In the genomic region with DNA sequence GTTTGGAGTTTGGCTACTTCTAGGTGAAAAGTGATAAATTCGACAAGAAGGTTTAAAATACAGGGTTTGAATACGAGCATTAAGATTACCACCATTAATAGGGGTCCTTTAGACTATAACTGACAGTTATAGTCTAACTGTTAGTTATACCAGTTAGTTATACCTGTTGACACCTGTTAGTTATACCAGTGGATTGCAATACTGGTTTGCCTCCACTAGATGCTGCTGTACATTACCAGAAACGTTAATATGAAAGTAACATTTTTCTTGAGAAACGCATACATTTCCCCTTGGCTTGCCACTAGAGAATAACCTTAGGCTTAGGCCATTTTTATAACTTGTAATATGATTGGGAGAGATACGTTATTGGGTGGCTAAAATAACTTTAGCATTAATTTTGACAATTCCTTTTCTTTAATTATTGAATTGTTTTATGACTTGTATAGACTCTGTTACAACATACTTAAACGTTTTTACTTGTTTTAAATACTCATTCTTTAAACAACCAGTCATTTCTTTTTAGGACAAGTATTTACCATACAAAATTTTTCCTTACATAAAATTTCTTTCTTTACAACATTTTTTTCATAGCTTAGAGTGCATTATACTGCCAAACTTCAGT, we compare ENCODE assay signal across 8 cellular contexts.
A peak's percentile ranks its signal among the peaks of the same experiment; 100 is the strongest.
DNase-seq lines count a peak whose midpoint lies in the region; ATAC-seq and TF ChIP-seq lines count a peak whose summit lies in the region.

No MANE protein-coding gene starts in this region.

- BruUV-seq in Calu3 (replicated peaks; lab: Mats Ljungman, UMichigan), result no TSS peak

- no peaks in the 10 kb centered on the region for H3K4me1 ChIP-seq in naive thymus-derived CD4-positive, alpha-beta T cell (ENCODE audit: control insufficient read depth in 2 of 2, insufficient read depth in 2 of 2, low read length in 2 of 2)

- no peaks in the 10 kb centered on the region for H3K36me3 Mint-ChIP-seq in Calu3 (ENCODE audit: insufficient read depth, unreplicated experiment)
- H3K36me3 Mint-ChIP-seq in naive thymus-derived CD4-positive, alpha-beta T cell, result peaks cover 0 to 7% (median 0%) of the 10 kb centered on the region in 5 donors
- peaks cover 0 to 16% of the 10 kb centered on the region in 2 donors for H3K36me3 Mint-ChIP-seq in activated naive CD4-positive, alpha-beta T cell treated with anti-CD3 and anti-CD28 coated beads, Interleukin-2, amount 50 U/mL, for 72 hours

- peak; percentile 69 for ATAC-seq in GM19372 (IDR thresholded peaks at IDR 0.05; ENCODE audit: low read depth, unreplicated experiment)
- ATAC-seq in HG03460 (IDR thresholded peaks at IDR 0.05; ENCODE audit: unreplicated experiment), result peak; percentile 62
- ATAC-seq in naive thymus-derived CD4-positive, alpha-beta T cell, result no peak
- ATAC-seq in activated naive CD4-positive, alpha-beta T cell treated with anti-CD3 and anti-CD28 coated beads, Interleukin-2, amount 50 U/mL, for 72 hours, result no peak

- H3K4me3 ChIP-seq in naive thymus-derived CD4-positive, alpha-beta T cell (ENCODE audit: low read length), result no peak overlapping the region

- no peaks in the 10 kb centered on the region for H3K27me3 ChIP-seq in naive thymus-derived CD4-positive, alpha-beta T cell (ENCODE audit: control insufficient read depth in 2 of 2, insufficient read depth in 2 of 2, low read length in 2 of 2)

- H3K4me3 Mint-ChIP-seq in Calu3 (ENCODE audit: low read depth, unreplicated experiment), result no peak overlapping the region
- no peak overlapping the region for H3K4me3 Mint-ChIP-seq in naive thymus-derived CD4-positive, alpha-beta T cell

- no peaks in the 10 kb centered on the region for H3K36me3 ChIP-seq in naive thymus-derived CD4-positive, alpha-beta T cell (ENCODE audit: control insufficient read depth in 2 of 3, insufficient read depth in 3 of 3, low read length in 3 of 3)

- peaks cover 15% of the 10 kb centered on the region for H3K9me3 Mint-ChIP-seq in Calu3 (ENCODE audit: low read depth, unreplicated experiment)
- peaks cover 7 to 51% (median 23%) of the 10 kb centered on the region in 11 donors for H3K9me3 Mint-ChIP-seq in naive thymus-derived CD4-positive, alpha-beta T cell
- peaks cover 25 to 36% of the 10 kb centered on the region in 2 donors for H3K9me3 Mint-ChIP-seq in activated naive CD4-positive, alpha-beta T cell treated with anti-CD3 and anti-CD28 coated beads, Interleukin-2, amount 50 U/mL, for 72 hours

- POLR2A ChIA-PET in naive thymus-derived CD4-positive, alpha-beta T cell (lab: Charles Lee), result no interaction called here

- H3K27me3 Mint-ChIP-seq in Calu3 (ENCODE audit: unreplicated experiment), result no peaks in the 10 kb centered on the region
- no peaks in the 10 kb centered on the region for H3K27me3 Mint-ChIP-seq in naive thymus-derived CD4-positive, alpha-beta T cell

- TF ChIP-seq CTCF in Calu3 (IDR thresholded peaks at IDR 0.05; ENCODE audit: unreplicated experiment), result peak; percentile 40

- H3K9me3 ChIP-seq in naive thymus-derived CD4-positive, alpha-beta T cell (ENCODE audit: control insufficient read depth in 2 of 3, low read length in 3 of 3), result peaks cover 0 to 34% (median 3%) of the 10 kb centered on the region in 3 experiments

- H3K27ac Mint-ChIP-seq in Calu3 (ENCODE audit: unreplicated experiment), result no peak overlapping the region
- H3K27ac Mint-ChIP-seq in naive thymus-derived CD4-positive, alpha-beta T cell, result no peak overlapping the region
- H3K27ac Mint-ChIP-seq in activated naive CD4-positive, alpha-beta T cell treated with anti-CD3 and anti-CD28 coated beads, Interleukin-2, amount 50 U/mL, for 72 hours, result no peak overlapping the region

- no peaks in the 10 kb centered on the region for H3K4me1 Mint-ChIP-seq in Calu3 (ENCODE audit: low read depth, unreplicated experiment)
- no peaks in the 10 kb centered on the region for H3K4me1 Mint-ChIP-seq in naive thymus-derived CD4-positive, alpha-beta T cell

- H3K27ac ChIP-seq in naive thymus-derived CD4-positive, alpha-beta T cell (ENCODE audit: low read depth, low read length), result no peak overlapping the region

- CTCF ChIA-PET in Calu3 (lab: Charles Lee), result no interaction called here
- CTCF ChIA-PET in naive thymus-derived CD4-positive, alpha-beta T cell (lab: Charles Lee), result no interaction called here

- intact Hi-C loops in Calu3 (cut with micrococcal nuclease; ENCODE audit: unreplicated experiment), result loop anchor here (10.0 kb wide), 2 partner anchors 172 to 702 kb away; no protein-coding TSS in a partner anchor
- intact Hi-C loops in naive thymus-derived CD4-positive, alpha-beta T cell (cut with micrococcal nuclease), result no loop called here

- DNase-seq in Calu3 (peak; percentile 10), SKM-1 treated with dmso at 0.1 percent for 144 hours (lab: John Stamatoyannopoulos, UW; ENCODE audit: unreplicated experiment) (peak; percentile 24), left kidney (ENCODE audit: low read depth, low spot score) (peak; percentile 1), GM19238 (ENCODE audit: insufficient read length, low spot score) (no peak)
- no peak for DNase-seq in naive thymus-derived CD4-positive, alpha-beta T cell
- DNase-seq in activated naive CD4-positive, alpha-beta T cell treated with anti-CD3 and anti-CD28 coated beads, Interleukin-2, amount 50 U/mL, for 72 hours (ENCODE audit: low spot score in 2 of 2), result no peak

Comparison
In these comparisons a context has a peak if more than half of its experiments do, and no peak if none do; other contexts are left out.
1. DNase-seq: peak in Calu3 (single experiment), SKM-1 treated with dmso at 0.1 percent for 144 hours (single experiment) and left kidney (single experiment); none in GM19238 (single experiment), naive thymus-derived CD4-positive, alpha-beta T cell (0 of 9) and activated naive CD4-positive, alpha-beta T cell treated with anti-CD3 and anti-CD28 coated beads, Interleukin-2, amount 50 U/mL, for 72 hours (0 of 2).
2. ATAC-seq: peak in GM19372 (single experiment) and HG03460 (single experiment); none in naive thymus-derived CD4-positive, alpha-beta T cell (single experiment) and activated naive CD4-positive, alpha-beta T cell treated with anti-CD3 and anti-CD28 coated beads, Interleukin-2, amount 50 U/mL, for 72 hours (0 of 2).